In the genomic region with DNA sequence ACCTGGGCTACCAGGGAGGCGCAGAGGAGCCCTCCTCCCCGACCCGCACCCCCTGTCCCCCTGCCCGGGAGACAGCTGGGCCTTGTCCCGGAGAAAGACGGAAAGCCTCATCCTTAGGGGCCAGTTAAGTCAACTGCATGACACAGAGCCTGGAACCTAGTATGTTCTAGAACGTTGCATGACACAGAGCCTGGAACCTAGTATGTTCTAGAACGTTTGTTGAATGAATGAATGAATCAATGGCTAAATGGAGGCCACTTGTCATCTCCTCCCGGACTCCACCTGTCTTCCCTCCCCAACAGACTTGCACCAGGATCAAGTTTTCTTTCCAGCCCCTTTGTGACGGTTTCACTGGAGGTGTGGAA, we compare ENCODE assay signal across 8 cellular contexts. TPM values are rescaled to one million over a fixed set of nuclear protein-coding genes. Genes with fewer than 3 reads are reported as not detected.
DNase-seq lines count a peak whose midpoint lies in the region; ATAC-seq and TF ChIP-seq lines count a peak whose summit lies in the region.

No MANE protein-coding gene starts in this region.

- no peak overlapping the region for H3K27ac ChIP-seq in CD4-positive, alpha-beta T cell (ENCODE audit: low read depth, low read length)
- H3K27ac ChIP-seq in right atrium auricular region (peak overlapping the region; percentile 67 to 79), psoas muscle (no peak overlapping the region)

- ATAC-seq in CD4-positive, alpha-beta T cell (ENCODE audit: poor library complexity) = no peak
- peak in 3 of 4 donors; percentile 27 to 36 (median 35) for ATAC-seq in psoas muscle
- no peak for ATAC-seq in HG03354 (IDR thresholded peaks at IDR 0.05; ENCODE audit: poor library complexity, severe bottlenecking, unreplicated experiment)

- peak overlapping the region; percentile 58 for H3K4me3 Mint-ChIP-seq in CD4-positive, alpha-beta T cell
- H3K4me3 Mint-ChIP-seq in activated naive CD8-positive, alpha-beta T cell = peak overlapping the region; percentile 67

- H3K36me3 Mint-ChIP-seq in CD4-positive, alpha-beta T cell (ENCODE audit: low read depth) = no peaks in the 10 kb centered on the region
- H3K36me3 Mint-ChIP-seq in activated naive CD8-positive, alpha-beta T cell = peaks cover 4% of the 10 kb centered on the region

- peaks cover 0 to 10% of the 10 kb centered on the region in 2 donors for H3K4me1 ChIP-seq in right atrium auricular region
- H3K4me1 ChIP-seq in psoas muscle = no peaks in the 10 kb centered on the region

- TF ChIP-seq CTCF in CD4-positive, alpha-beta T cell (IDR thresholded peaks at IDR 0.05) = no peak
- no peak for TF ChIP-seq CTCF in right atrium auricular region (IDR thresholded peaks at IDR 0.05)
- TF ChIP-seq CTCF in psoas muscle (IDR thresholded peaks at IDR 0.05) = no peak

- H3K9me3 ChIP-seq in CD4-positive, alpha-beta T cell (ENCODE audit: control insufficient read depth, low read length) = no peaks in the 10 kb centered on the region
- H3K9me3 ChIP-seq in right atrium auricular region = no peaks in the 10 kb centered on the region
- no peaks in the 10 kb centered on the region for H3K9me3 ChIP-seq in psoas muscle

- DNase-seq in CD4-positive, alpha-beta T cell = no peak
- DNase-seq in right atrium auricular region (ENCODE audit: low spot score) (no peak), psoas muscle (no peak), NOMO-1 treated with DMSO at 0.1 percent for 48 hours (lab: John Stamatoyannopoulos, UW; ENCODE audit: unreplicated experiment) (no peak), OCI-M1 (lab: John Stamatoyannopoulos, UW) (no peak)
- DNase-seq in stimulated activated CD4-positive, alpha-beta T cell treated with anti-CD3 and anti-CD28 coated beads, Interleukin-4, amount 100 ng/mL, for 4 hours = no peak

- intact Hi-C loops in CD4-positive, alpha-beta T cell (cut with DNase I, micrococcal nuclease) = no loop called here
- intact Hi-C loops in psoas muscle (cut with DNase I) = no loop called here

- no peaks in the 10 kb centered on the region for H3K9me3 Mint-ChIP-seq in CD4-positive, alpha-beta T cell
- no peaks in the 10 kb centered on the region for H3K9me3 Mint-ChIP-seq in activated naive CD8-positive, alpha-beta T cell (ENCODE audit: low read depth)

- H3K4me3 ChIP-seq in right atrium auricular region (peak overlapping the region; percentile 55 to 77), psoas muscle (peak overlapping the region; percentile 80)

- H3K27ac Mint-ChIP-seq in CD4-positive, alpha-beta T cell = no peak overlapping the region
- H3K27ac Mint-ChIP-seq in activated naive CD8-positive, alpha-beta T cell = peak overlapping the region; percentile 46

- H3K36me3 ChIP-seq in right atrium auricular region = no peaks in the 10 kb centered on the region
- H3K36me3 ChIP-seq in psoas muscle (ENCODE audit: insufficient read depth in 1 of 2, low read depth in 1 of 2) = no peaks in the 10 kb centered on the region

- CTCF ChIA-PET in CD4-positive, alpha-beta T cell (lab: Charles Lee) = no interaction called here

- POLR2A ChIA-PET in CD4-positive, alpha-beta T cell (lab: Charles Lee) = no interaction called here

- H3K27me3 ChIP-seq in CD4-positive, alpha-beta T cell (ENCODE audit: control insufficient read depth, insufficient read depth, low read length) = peaks cover 15% of the 10 kb centered on the region
- H3K27me3 ChIP-seq in right atrium auricular region (no peaks in the 10 kb centered on the region), psoas muscle (ENCODE audit: insufficient read depth in 3 of 3, low read length in 2 of 3) (peaks cover 0 to 11% (median 2%) of the 10 kb centered on the region in 3 donors)

- peaks cover 39% of the 10 kb centered on the region for H3K27me3 Mint-ChIP-seq in CD4-positive, alpha-beta T cell
- peaks cover 14% of the 10 kb centered on the region for H3K27me3 Mint-ChIP-seq in activated naive CD8-positive, alpha-beta T cell

- H3K4me1 Mint-ChIP-seq in CD4-positive, alpha-beta T cell (ENCODE audit: low read depth) = peaks cover 5% of the 10 kb centered on the region
- peaks cover 3% of the 10 kb centered on the region for H3K4me1 Mint-ChIP-seq in activated naive CD8-positive, alpha-beta T cell (ENCODE audit: low read depth)

- 36 to 51% (median 43%) methylated on average over 10 of the region's 10 CpGs for WGBS in psoas muscle, 3 donors

RNA-seq across cellular contexts. Expression of gene SERP2, which starts 0.7 kb away (rescaled TPM):
- not detected for total RNA-seq in CD4-positive, alpha-beta T cell
- total RNA-seq in right atrium auricular region (10 to 100 TPM; 15.4 to 17.7 TPM), psoas muscle (1 to 10 TPM in 2 of 4 donors, under 1 TPM in 2; 0.57 to 1.2 (median 0.95) TPM)
- 1 to 10 TPM in 2 of 3 donors, under 1 TPM in 1; 0.82 to 1.8 (median 1.4) TPM for polyA plus RNA-seq in psoas muscle

Comparison
In these comparisons a context has a peak if more than half of its experiments do, and no peak if none do; other contexts are left out.
1. ATAC-seq: peak in psoas muscle (3 of 4); none in CD4-positive, alpha-beta T cell (single experiment) and HG03354 (single experiment).
2. H3K27ac ChIP-seq: peak in right atrium auricular region (2 of 2); none in CD4-positive, alpha-beta T cell (single experiment) and psoas muscle (single experiment).
3. RNA of gene SERP2, which starts 0.7 kb away (total RNA-seq): 15.4 to 17.7 TPM in right atrium auricular region; 0.57 to 1.2 TPM in psoas muscle and not detected in CD4-positive, alpha-beta T cell; every median in the first group is over 4 times any median in the second.